18 cellular contexts compared by ENCODE assay signal in genomic region chr3:188217681-188218080, GRCh38.
DNase-seq lines count a peak whose midpoint lies in the region; ATAC-seq and TF ChIP-seq lines count a peak whose summit lies in the region.
"Had no signal": no experiment of that assay in that cellular context is flagged by ENCODE, and none has a peak within 500 bp of the region (broad histone marks: within the 10 kb centered on the region; RNA-seq: fewer than 3 reads in every experiment).

No MANE protein-coding gene starts in this region.

- peak overlapping the region; percentile 88 for H3K27ac ChIP-seq in SU-DHL-6 (ENCODE audit: low read depth, low read length)
- H3K27ac ChIP-seq in mucosa of rectum (ENCODE audit: low read depth in 2 of 2, low read length in 2 of 2): peak overlapping the region; percentile 6 to 50
- peak overlapping the region; percentile 89 for H3K27ac ChIP-seq in suprapubic skin
- H3K27ac ChIP-seq: HL-60, VCaP had no signal

- intact Hi-C loops in Caco-2 (cut with micrococcal nuclease; ENCODE audit: unreplicated experiment): loop anchor here (1.0 kb wide), 2 partner anchors 59 to 181 kb away; no protein-coding TSS in a partner anchor
- intact Hi-C loops in activated CD4-positive, alpha-beta memory T cell treated with anti-CD3 and anti-CD28 coated beads for 36 hours (cut with micrococcal nuclease): no loop called here

- H3K4me1 Mint-ChIP-seq in Caco-2 (ENCODE audit: low read depth, unreplicated experiment): peaks cover 43% of the 10 kb centered on the region
- H3K4me1 Mint-ChIP-seq in activated CD4-positive, alpha-beta memory T cell treated with anti-CD3 and anti-CD28 coated beads for 36 hours (ENCODE audit: low read depth): peaks cover 30% of the 10 kb centered on the region
- H3K4me1 Mint-ChIP-seq in stimulated activated effector memory CD8-positive, alpha-beta T cell treated with anti-CD3 and anti-CD28 coated beads, Interleukin-12 subunit alpha, Interleukin-12 subunit beta, amount 100 ng/mL, for 72 hours: peaks cover 44% of the 10 kb centered on the region

- H3K27me3 ChIP-seq in Caco-2 (replicated peaks; ENCODE audit: control insufficient read depth, insufficient read depth, low read length): no peaks in the 10 kb centered on the region
- H3K27me3 ChIP-seq in SU-DHL-6 (ENCODE audit: low read length): no peaks in the 10 kb centered on the region
- no peaks in the 10 kb centered on the region for H3K27me3 ChIP-seq in mucosa of rectum (ENCODE audit: control insufficient read depth in 2 of 2, insufficient read depth in 2 of 2, low read length in 2 of 2)
- no peaks in the 10 kb centered on the region for H3K27me3 ChIP-seq in suprapubic skin

- no peak overlapping the region for H3K4me3 ChIP-seq in Caco-2 (ENCODE audit: low read depth, low read length)
- H3K4me3 ChIP-seq in SU-DHL-6 (ENCODE audit: insufficient read depth, low read length, poor library complexity, severe bottlenecking): no peak overlapping the region
- no peak overlapping the region for H3K4me3 ChIP-seq in mucosa of rectum (ENCODE audit: low read length in 2 of 2)
- no peak overlapping the region for H3K4me3 ChIP-seq in suprapubic skin
- H3K4me3 ChIP-seq: K562 had no signal

- H3K36me3 Mint-ChIP-seq in Caco-2 (ENCODE audit: insufficient read depth, unreplicated experiment): peaks cover 34% of the 10 kb centered on the region
- H3K36me3 Mint-ChIP-seq in activated CD4-positive, alpha-beta memory T cell treated with anti-CD3 and anti-CD28 coated beads for 36 hours: peaks cover 7% of the 10 kb centered on the region
- peaks cover 8% of the 10 kb centered on the region for H3K36me3 Mint-ChIP-seq in stimulated activated effector memory CD8-positive, alpha-beta T cell treated with anti-CD3 and anti-CD28 coated beads, Interleukin-12 subunit alpha, Interleukin-12 subunit beta, amount 100 ng/mL, for 72 hours

- peaks cover 61% of the 10 kb centered on the region for H3K4me1 ChIP-seq in Caco-2
- peaks cover 19 to 32% of the 10 kb centered on the region in 2 donors for H3K4me1 ChIP-seq in mucosa of rectum (ENCODE audit: control insufficient read depth in 2 of 2, insufficient read depth in 2 of 2, low read length in 2 of 2)
- peaks cover 25% of the 10 kb centered on the region for H3K4me1 ChIP-seq in suprapubic skin

- 49% methylated on average over 3 of the region's 4 CpGs for WGBS in suprapubic skin

- TF ChIP-seq EP300 in suprapubic skin (IDR thresholded peaks at IDR 0.05): no peak

- H3K4me2 ChIP-seq in SU-DHL-6 (ENCODE audit: low read depth, low read length, poor library complexity, severe bottlenecking): peak overlapping the region; percentile 47

- POLR2A ChIA-PET in Caco-2 (lab: Charles Lee): no interaction called here
- POLR2A ChIA-PET in activated CD4-positive, alpha-beta memory T cell treated with anti-CD3 and anti-CD28 coated beads for 36 hours (lab: Charles Lee): interaction anchor here (1.0 kb wide), 1 partner anchor 164 kb away, joined by 3 read pairs; no protein-coding TSS in a partner anchor

- peaks cover 51% of the 10 kb centered on the region for H3F3A ChIP-seq in SU-DHL-6 (ENCODE audit: insufficient read depth)

- BruUV-seq in Caco-2 (replicated peaks; lab: Mats Ljungman, UMichigan): no TSS peak

- no peak overlapping the region for H3K4me3 Mint-ChIP-seq in Caco-2 (ENCODE audit: unreplicated experiment)
- no peak overlapping the region for H3K4me3 Mint-ChIP-seq in activated CD4-positive, alpha-beta memory T cell treated with anti-CD3 and anti-CD28 coated beads for 36 hours
- H3K4me3 Mint-ChIP-seq in stimulated activated effector memory CD8-positive, alpha-beta T cell treated with anti-CD3 and anti-CD28 coated beads, Interleukin-12 subunit alpha, Interleukin-12 subunit beta, amount 100 ng/mL, for 72 hours: no peak overlapping the region
- H3K4me3 Mint-ChIP-seq: immature natural killer cell had no signal

- no peaks in the 10 kb centered on the region for H3K9me3 ChIP-seq in Caco-2
- no peaks in the 10 kb centered on the region for H3K9me3 ChIP-seq in SU-DHL-6 (ENCODE audit: insufficient read depth, low read length)
- no peaks in the 10 kb centered on the region for H3K9me3 ChIP-seq in mucosa of rectum (ENCODE audit: control insufficient read depth in 2 of 2, low read length in 2 of 2)
- no peaks in the 10 kb centered on the region for H3K9me3 ChIP-seq in suprapubic skin

- no peaks in the 10 kb centered on the region for H3K9me2 ChIP-seq in SU-DHL-6 (replicated peaks; ENCODE audit: insufficient read depth, low read length)

- H3K36me3 ChIP-seq in Caco-2 (ENCODE audit: control insufficient read depth, insufficient read depth, low read length) (no peaks in the 10 kb centered on the region; the same call in 1 of the 2 replicates), SU-DHL-6 (ENCODE audit: low read length) (no peaks in the 10 kb centered on the region), mucosa of rectum (ENCODE audit: control insufficient read depth in 2 of 2, insufficient read depth in 2 of 2, low read length in 2 of 2) (peaks cover 0 to 1% of the 10 kb centered on the region in 2 donors), suprapubic skin (no peaks in the 10 kb centered on the region)

- CTCF ChIA-PET in Caco-2 (lab: Charles Lee): interaction anchor here (0.7 to 0.9 kb wide), 2 partner anchors 10 to 165 kb away, joined by 3 to 4 read pairs; no protein-coding TSS in a partner anchor
- CTCF ChIA-PET in activated CD4-positive, alpha-beta memory T cell treated with anti-CD3 and anti-CD28 coated beads for 36 hours (lab: Charles Lee): no interaction called here

- H2AFZ ChIP-seq in SU-DHL-6 (ENCODE audit: low read depth, low read length, severe bottlenecking): no peak overlapping the region

- TF ChIP-seq CTCF in Caco-2 (IDR thresholded peaks at IDR 0.05; ENCODE audit: insufficient read depth in 1 of 2, low read depth in 1 of 2, low read length in 1 of 2, severe bottlenecking in 1 of 2, unreplicated experiment in 1 of 2): no peak
- no peak for TF ChIP-seq CTCF in SU-DHL-6 (IDR thresholded peaks at IDR 0.05; ENCODE audit: insufficient read depth, low read length, poor library complexity, severe bottlenecking)
- TF ChIP-seq CTCF in suprapubic skin (IDR thresholded peaks at IDR 0.05): no peak

- no peaks in the 10 kb centered on the region for H3K79me2 ChIP-seq in SU-DHL-6 (ENCODE audit: insufficient read depth, low read length)

- DNase-seq in Caco-2 (no peak), suprapubic skin (ENCODE audit: low spot score in 2 of 2) (no peak), D341Med (ENCODE audit: low spot score) (no peak)
- DNase-seq in activated CD8-positive, alpha-beta memory T cell treated with anti-CD3 and anti-CD28 coated beads, Interleukin-2, amount 50 U/mL, for 48 hours: no peak
- no peak for DNase-seq in activated CD4-positive, alpha-beta memory T cell treated with anti-CD3 and anti-CD28 coated beads for 36 hours
- DNase-seq in stimulated activated effector memory CD8-positive, alpha-beta T cell treated with anti-CD3 and anti-CD28 coated beads, Interleukin-12 subunit alpha, Interleukin-12 subunit beta, amount 100 ng/mL, for 72 hours (ENCODE audit: low spot score in 2 of 2): no peak
- DNase-seq: activated effector memory CD4-positive, alpha-beta T cell treated with Interleukin-2 at 50 U/mL for 16 hours; amniotic stem cell; GF-D8; immature natural killer cell; NCI-H1092; stimulated activated CD4-positive, alpha-beta T cell treated with anti-CD3 and anti-CD28 coated beads, Interleukin-4, amount 100 ng/mL, for 1 hour; T-helper 1 cell had no signal

- H4K20me1 ChIP-seq in SU-DHL-6 (ENCODE audit: low read depth, low read length): no peaks in the 10 kb centered on the region

- H3K27ac Mint-ChIP-seq in Caco-2 (ENCODE audit: unreplicated experiment): peak overlapping the region; percentile 5
- H3K27ac Mint-ChIP-seq in activated CD4-positive, alpha-beta memory T cell treated with anti-CD3 and anti-CD28 coated beads for 36 hours: no peak overlapping the region
- no peak overlapping the region for H3K27ac Mint-ChIP-seq in stimulated activated effector memory CD8-positive, alpha-beta T cell treated with anti-CD3 and anti-CD28 coated beads, Interleukin-12 subunit alpha, Interleukin-12 subunit beta, amount 100 ng/mL, for 72 hours

- no peaks in the 10 kb centered on the region for H3K9me3 Mint-ChIP-seq in Caco-2 (ENCODE audit: unreplicated experiment)
- no peaks in the 10 kb centered on the region for H3K9me3 Mint-ChIP-seq in activated CD4-positive, alpha-beta memory T cell treated with anti-CD3 and anti-CD28 coated beads for 36 hours
- H3K9me3 Mint-ChIP-seq in stimulated activated effector memory CD8-positive, alpha-beta T cell treated with anti-CD3 and anti-CD28 coated beads, Interleukin-12 subunit alpha, Interleukin-12 subunit beta, amount 100 ng/mL, for 72 hours: no peaks in the 10 kb centered on the region
- H3K9me3 Mint-ChIP-seq: immature natural killer cell had no signal

- no peak for ATAC-seq in stimulated activated effector memory CD8-positive, alpha-beta T cell treated with anti-CD3 and anti-CD28 coated beads, Interleukin-12 subunit alpha, Interleukin-12 subunit beta, amount 100 ng/mL, for 72 hours
- ATAC-seq: K562 had no signal

- peak overlapping the region; percentile 43 for H3K9ac ChIP-seq in SU-DHL-6 (ENCODE audit: low read length)
- peak overlapping the region in 1 of 2 donors; percentile 7 for H3K9ac ChIP-seq in mucosa of rectum (ENCODE audit: low read depth in 1 of 2, low read length in 2 of 2)

- H3K27me3 Mint-ChIP-seq in Caco-2 (ENCODE audit: insufficient read depth, unreplicated experiment): no peaks in the 10 kb centered on the region
- H3K27me3 Mint-ChIP-seq in activated CD4-positive, alpha-beta memory T cell treated with anti-CD3 and anti-CD28 coated beads for 36 hours: no peaks in the 10 kb centered on the region

- no peak for TF ChIP-seq POLR2A in suprapubic skin (IDR thresholded peaks at IDR 0.05)

Comparison
In these comparisons a context has a peak if more than half of its experiments do, and no peak if none do; other contexts are left out.
1. H3K27ac ChIP-seq: peak in every context shown above with its lines; median percentile 89 in suprapubic skin; 88 in SU-DHL-6; 28 in mucosa of rectum.